1 cellular context compared by ENCODE assay signal in the genomic region with DNA sequence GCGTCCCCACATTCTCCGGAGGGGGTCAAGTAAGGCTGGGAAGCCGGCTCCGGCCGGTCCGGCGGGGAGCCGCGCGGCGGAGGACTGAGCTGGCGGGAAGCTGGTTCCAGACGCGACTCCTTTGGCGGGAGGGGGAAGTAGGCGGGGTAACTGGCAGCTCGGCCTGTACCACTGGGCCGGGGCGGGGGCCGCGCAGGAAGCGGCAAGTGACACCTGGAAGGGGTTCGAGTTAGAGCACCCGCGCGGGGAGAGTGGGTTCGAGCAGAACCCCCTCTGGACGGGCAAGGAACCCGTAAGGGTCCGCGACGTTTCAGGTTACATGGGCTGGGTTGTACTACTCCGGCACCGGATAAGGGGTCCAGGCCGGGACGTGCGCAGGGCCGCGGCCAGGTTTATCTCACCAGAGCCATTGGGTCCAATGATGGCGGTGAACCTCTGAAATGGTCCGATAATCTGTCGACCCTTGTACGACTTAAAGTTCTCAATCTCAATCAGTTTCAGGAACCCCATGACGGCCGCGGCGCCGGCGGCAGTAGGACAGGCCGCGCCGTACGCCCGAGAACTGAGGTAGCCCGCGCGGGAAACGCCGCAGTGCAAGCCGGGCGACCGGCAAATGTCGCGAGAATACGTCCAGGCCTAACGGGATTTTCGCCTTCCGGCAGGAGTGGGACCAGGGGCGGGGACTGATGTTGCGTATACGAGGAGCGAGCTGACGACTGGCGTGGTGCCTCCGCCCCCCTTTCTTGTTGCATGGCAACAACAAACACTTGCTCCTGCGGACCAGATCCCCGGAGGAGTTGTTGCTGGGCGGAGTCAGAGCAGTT.
TF ChIP-seq lines count a peak whose summit lies in the region.

A gene (plus strand): TSS at position 783 of the 824 bp plus-strand sequence. CDS start 3,404 bp downstream, outside the sequence.
A gene (minus strand): TSS at position 564 of the 824 bp plus-strand sequence. CDS start 54 bp downstream, at position 510.

TF ChIP-seq in HepG2, 621 proteins besides CTCF, POLR2A, EP300 and RAD21 (continued from another document and continues in another):
- TF ChIP-seq, protein P1, sequence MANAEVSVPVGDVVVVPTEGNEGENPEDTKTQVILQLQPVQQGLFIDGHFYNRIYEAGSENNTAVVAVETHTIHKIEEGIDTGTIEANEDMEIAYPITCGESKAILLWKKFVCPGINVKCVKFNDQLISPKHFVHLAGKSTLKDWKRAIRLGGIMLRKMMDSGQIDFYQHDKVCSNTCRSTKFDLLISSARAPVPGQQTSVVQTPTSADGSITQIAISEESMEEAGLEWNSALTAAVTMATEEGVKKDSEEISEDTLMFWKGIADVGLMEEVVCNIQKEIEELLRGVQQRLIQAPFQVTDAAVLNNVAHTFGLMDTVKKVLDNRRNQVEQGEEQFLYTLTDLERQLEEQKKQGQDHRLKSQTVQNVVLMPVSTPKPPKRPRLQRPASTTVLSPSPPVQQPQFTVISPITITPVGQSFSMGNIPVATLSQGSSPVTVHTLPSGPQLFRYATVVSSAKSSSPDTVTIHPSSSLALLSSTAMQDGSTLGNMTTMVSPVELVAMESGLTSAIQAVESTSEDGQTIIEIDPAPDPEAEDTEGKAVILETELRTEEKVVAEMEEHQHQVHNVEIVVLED (CRISPR knock-in tag; IDR thresholded peaks at IDR 0.05; ENCODE audit: borderline replicate concordance), result peak; percentile 79; the same call in 1 of the 2 replicates
- peak; percentile 93 for TF ChIP-seq CHD2 (IDR thresholded peaks at IDR 0.05; ENCODE audit: low read depth, low read length)
- no peak for TF ChIP-seq ZFP1 (CRISPR knock-in tag; IDR thresholded peaks at IDR 0.05)
- TF ChIP-seq PHF20 (CRISPR knock-in tag; IDR thresholded peaks at IDR 0.05), result peak; percentile 67
- TF ChIP-seq, protein P2, sequence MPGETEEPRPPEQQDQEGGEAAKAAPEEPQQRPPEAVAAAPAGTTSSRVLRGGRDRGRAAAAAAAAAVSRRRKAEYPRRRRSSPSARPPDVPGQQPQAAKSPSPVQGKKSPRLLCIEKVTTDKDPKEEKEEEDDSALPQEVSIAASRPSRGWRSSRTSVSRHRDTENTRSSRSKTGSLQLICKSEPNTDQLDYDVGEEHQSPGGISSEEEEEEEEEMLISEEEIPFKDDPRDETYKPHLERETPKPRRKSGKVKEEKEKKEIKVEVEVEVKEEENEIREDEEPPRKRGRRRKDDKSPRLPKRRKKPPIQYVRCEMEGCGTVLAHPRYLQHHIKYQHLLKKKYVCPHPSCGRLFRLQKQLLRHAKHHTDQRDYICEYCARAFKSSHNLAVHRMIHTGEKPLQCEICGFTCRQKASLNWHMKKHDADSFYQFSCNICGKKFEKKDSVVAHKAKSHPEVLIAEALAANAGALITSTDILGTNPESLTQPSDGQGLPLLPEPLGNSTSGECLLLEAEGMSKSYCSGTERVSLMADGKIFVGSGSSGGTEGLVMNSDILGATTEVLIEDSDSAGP (CRISPR knock-in tag; IDR thresholded peaks at IDR 0.05; ENCODE audit: borderline replicate concordance), result peak; percentile 49; the same call in 1 of the 2 replicates
- no peak for TF ChIP-seq ZKSCAN5 (CRISPR knock-in tag; IDR thresholded peaks at IDR 0.05)
- TF ChIP-seq LCORL (IDR thresholded peaks at IDR 0.05), result no peak
- TF ChIP-seq LCORL (CRISPR knock-in tag; IDR thresholded peaks at IDR 0.05), result no peak
- TF ChIP-seq ARHGAP35 (CRISPR knock-in tag; IDR thresholded peaks at IDR 0.05; ENCODE audit: borderline replicate concordance), result no peak
- no peak for TF ChIP-seq SRSF1 (optimal IDR thresholded peaks at IDR 0.05; ENCODE audit: low read depth, low read length)
- TF ChIP-seq ZZZ3 (CRISPR knock-in tag; IDR thresholded peaks at IDR 0.05; ENCODE audit: borderline replicate concordance), result no peak; the same call in 1 of the 2 replicates
- no peak for TF ChIP-seq BORCS8-MEF2B (CRISPR knock-in tag; IDR thresholded peaks at IDR 0.05)
- TF ChIP-seq, protein P3, sequence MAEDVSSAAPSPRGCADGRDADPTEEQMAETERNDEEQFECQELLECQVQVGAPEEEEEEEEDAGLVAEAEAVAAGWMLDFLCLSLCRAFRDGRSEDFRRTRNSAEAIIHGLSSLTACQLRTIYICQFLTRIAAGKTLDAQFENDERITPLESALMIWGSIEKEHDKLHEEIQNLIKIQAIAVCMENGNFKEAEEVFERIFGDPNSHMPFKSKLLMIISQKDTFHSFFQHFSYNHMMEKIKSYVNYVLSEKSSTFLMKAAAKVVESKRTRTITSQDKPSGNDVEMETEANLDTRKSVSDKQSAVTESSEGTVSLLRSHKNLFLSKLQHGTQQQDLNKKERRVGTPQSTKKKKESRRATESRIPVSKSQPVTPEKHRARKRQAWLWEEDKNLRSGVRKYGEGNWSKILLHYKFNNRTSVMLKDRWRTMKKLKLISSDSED (CRISPR knock-in tag; IDR thresholded peaks at IDR 0.05), result no peak
- TF ChIP-seq, protein P4, sequence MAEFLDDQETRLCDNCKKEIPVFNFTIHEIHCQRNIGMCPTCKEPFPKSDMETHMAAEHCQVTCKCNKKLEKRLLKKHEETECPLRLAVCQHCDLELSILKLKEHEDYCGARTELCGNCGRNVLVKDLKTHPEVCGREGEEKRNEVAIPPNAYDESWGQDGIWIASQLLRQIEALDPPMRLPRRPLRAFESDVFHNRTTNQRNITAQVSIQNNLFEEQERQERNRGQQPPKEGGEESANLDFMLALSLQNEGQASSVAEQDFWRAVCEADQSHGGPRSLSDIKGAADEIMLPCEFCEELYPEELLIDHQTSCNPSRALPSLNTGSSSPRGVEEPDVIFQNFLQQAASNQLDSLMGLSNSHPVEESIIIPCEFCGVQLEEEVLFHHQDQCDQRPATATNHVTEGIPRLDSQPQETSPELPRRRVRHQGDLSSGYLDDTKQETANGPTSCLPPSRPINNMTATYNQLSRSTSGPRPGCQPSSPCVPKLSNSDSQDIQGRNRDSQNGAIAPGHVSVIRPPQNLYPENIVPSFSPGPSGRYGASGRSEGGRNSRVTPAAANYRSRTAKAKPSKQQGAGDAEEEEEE (CRISPR knock-in tag; IDR thresholded peaks at IDR 0.05; ENCODE audit: borderline replicate concordance), result no peak
- TF ChIP-seq, protein P5, sequence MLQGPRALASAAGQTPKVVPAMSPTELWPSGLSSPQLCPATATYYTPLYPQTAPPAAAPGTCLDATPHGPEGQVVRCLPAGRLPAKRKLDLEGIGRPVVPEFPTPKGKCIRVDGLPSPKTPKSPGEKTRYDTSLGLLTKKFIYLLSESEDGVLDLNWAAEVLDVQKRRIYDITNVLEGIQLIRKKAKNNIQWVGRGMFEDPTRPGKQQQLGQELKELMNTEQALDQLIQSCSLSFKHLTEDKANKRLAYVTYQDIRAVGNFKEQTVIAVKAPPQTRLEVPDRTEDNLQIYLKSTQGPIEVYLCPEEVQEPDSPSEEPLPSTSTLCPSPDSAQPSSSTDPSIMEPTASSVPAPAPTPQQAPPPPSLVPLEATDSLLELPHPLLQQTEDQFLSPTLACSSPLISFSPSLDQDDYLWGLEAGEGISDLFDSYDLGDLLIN (CRISPR knock-in tag; IDR thresholded peaks at IDR 0.05; ENCODE audit: borderline replicate concordance), result no peak; the same call in 1 of the 2 replicates
- TF ChIP-seq, protein P6, sequence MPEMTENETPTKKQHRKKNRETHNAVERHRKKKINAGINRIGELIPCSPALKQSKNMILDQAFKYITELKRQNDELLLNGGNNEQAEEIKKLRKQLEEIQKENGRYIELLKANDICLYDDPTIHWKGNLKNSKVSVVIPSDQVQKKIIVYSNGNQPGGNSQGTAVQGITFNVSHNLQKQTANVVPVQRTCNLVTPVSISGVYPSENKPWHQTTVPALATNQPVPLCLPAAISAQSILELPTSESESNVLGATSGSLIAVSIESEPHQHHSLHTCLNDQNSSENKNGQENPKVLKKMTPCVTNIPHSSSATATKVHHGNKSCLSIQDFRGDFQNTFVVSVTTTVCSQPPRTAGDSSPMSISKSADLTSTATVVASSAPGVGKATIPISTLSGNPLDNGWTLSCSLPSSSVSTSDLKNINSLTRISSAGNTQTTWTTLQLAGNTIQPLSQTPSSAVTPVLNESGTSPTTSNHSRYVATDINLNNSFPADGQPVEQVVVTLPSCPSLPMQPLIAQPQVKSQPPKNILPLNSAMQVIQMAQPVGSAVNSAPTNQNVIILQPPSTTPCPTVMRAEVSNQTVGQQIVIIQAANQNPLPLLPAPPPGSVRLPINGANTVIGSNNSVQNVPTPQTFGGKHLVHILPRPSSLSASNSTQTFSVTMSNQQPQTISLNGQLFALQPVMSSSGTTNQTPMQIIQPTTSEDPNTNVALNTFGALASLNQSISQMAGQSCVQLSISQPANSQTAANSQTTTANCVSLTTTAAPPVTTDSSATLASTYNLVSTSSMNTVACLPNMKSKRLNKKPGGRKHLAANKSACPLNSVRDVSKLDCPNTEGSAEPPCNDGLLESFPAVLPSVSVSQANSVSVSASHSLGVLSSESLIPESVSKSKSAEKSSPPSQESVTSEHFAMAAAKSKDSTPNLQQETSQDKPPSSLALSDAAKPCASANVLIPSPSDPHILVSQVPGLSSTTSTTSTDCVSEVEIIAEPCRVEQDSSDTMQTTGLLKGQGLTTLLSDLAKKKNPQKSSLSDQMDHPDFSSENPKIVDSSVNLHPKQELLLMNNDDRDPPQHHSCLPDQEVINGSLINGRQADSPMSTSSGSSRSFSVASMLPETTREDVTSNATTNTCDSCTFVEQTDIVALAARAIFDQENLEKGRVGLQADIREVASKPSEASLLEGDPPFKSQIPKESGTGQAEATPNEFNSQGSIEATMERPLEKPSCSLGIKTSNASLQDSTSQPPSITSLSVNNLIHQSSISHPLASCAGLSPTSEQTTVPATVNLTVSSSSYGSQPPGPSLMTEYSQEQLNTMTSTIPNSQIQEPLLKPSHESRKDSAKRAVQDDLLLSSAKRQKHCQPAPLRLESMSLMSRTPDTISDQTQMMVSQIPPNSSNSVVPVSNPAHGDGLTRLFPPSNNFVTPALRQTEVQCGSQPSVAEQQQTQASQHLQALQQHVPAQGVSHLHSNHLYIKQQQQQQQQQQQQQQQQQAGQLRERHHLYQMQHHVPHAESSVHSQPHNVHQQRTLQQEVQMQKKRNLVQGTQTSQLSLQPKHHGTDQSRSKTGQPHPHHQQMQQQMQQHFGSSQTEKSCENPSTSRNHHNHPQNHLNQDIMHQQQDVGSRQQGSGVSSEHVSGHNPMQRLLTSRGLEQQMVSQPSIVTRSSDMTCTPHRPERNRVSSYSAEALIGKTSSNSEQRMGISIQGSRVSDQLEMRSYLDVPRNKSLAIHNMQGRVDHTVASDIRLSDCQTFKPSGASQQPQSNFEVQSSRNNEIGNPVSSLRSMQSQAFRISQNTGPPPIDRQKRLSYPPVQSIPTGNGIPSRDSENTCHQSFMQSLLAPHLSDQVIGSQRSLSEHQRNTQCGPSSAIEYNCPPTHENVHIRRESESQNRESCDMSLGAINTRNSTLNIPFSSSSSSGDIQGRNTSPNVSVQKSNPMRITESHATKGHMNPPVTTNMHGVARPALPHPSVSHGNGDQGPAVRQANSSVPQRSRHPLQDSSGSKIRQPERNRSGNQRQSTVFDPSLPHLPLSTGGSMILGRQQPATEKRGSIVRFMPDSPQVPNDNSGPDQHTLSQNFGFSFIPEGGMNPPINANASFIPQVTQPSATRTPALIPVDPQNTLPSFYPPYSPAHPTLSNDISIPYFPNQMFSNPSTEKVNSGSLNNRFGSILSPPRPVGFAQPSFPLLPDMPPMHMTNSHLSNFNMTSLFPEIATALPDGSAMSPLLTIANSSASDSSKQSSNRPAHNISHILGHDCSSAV (CRISPR knock-in tag; IDR thresholded peaks at IDR 0.05; ENCODE audit: borderline replicate concordance), result no peak
- no peak for TF ChIP-seq XRCC5 (optimal IDR thresholded peaks at IDR 0.05; ENCODE audit: low read length)
- TF ChIP-seq ZNF343 (CRISPR knock-in tag; IDR thresholded peaks at IDR 0.05), result no peak
- TF ChIP-seq ZNF556 (CRISPR knock-in tag; IDR thresholded peaks at IDR 0.05; ENCODE audit: borderline replicate concordance), result no peak
- 0 out of 2 replicates have a peak, but pooled peaks have one; percentile 56 for TF ChIP-seq ZSCAN20 (CRISPR knock-in tag; IDR thresholded peaks at IDR 0.05; ENCODE audit: borderline replicate concordance)
- TF ChIP-seq RAD51 (IDR thresholded peaks at IDR 0.05; ENCODE audit: borderline replicate concordance), result no peak
- TF ChIP-seq FOXJ3 (CRISPR knock-in tag; IDR thresholded peaks at IDR 0.05; ENCODE audit: borderline replicate concordance), result no peak
- no peak for TF ChIP-seq NFYB (CRISPR knock-in tag; IDR thresholded peaks at IDR 0.05)
- TF ChIP-seq RNF2 (conservative IDR thresholded peaks at IDR 0.05; ENCODE audit: low read depth), result no peak
- no peak for TF ChIP-seq NFE2L1 (CRISPR knock-in tag; IDR thresholded peaks at IDR 0.05; ENCODE audit: borderline replicate concordance)
- no peak for TF ChIP-seq PITX1 (CRISPR knock-in tag; IDR thresholded peaks at IDR 0.05)
- no peak for TF ChIP-seq RCOR2 (CRISPR knock-in tag; IDR thresholded peaks at IDR 0.05)
- peak; percentile 41; the same call in 1 of the 2 replicates for TF ChIP-seq NFKB2 (CRISPR knock-in tag; IDR thresholded peaks at IDR 0.05; ENCODE audit: borderline replicate concordance)
- no peak for TF ChIP-seq ZNF432 (CRISPR knock-in tag; IDR thresholded peaks at IDR 0.05; ENCODE audit: borderline replicate concordance)
- TF ChIP-seq, protein P7, sequence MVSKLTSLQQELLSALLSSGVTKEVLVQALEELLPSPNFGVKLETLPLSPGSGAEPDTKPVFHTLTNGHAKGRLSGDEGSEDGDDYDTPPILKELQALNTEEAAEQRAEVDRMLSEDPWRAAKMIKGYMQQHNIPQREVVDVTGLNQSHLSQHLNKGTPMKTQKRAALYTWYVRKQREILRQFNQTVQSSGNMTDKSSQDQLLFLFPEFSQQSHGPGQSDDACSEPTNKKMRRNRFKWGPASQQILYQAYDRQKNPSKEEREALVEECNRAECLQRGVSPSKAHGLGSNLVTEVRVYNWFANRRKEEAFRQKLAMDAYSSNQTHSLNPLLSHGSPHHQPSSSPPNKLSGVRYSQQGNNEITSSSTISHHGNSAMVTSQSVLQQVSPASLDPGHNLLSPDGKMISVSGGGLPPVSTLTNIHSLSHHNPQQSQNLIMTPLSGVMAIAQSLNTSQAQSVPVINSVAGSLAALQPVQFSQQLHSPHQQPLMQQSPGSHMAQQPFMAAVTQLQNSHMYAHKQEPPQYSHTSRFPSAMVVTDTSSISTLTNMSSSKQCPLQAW (CRISPR knock-in tag; IDR thresholded peaks at IDR 0.05), result no peak
- TF ChIP-seq TMF1 (CRISPR knock-in tag; IDR thresholded peaks at IDR 0.05; ENCODE audit: low read depth), result no peak
- peak; percentile 83 for TF ChIP-seq RBFOX2 (IDR thresholded peaks at IDR 0.05; ENCODE audit: low read depth, low read length)
- TF ChIP-seq FOXC1 (CRISPR knock-in tag; IDR thresholded peaks at IDR 0.05; ENCODE audit: borderline replicate concordance), result no peak
- TF ChIP-seq, protein P8, sequence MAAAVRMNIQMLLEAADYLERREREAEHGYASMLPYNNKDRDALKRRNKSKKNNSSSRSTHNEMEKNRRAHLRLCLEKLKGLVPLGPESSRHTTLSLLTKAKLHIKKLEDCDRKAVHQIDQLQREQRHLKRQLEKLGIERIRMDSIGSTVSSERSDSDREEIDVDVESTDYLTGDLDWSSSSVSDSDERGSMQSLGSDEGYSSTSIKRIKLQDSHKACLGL (CRISPR knock-in tag; IDR thresholded peaks at IDR 0.05), result peak; percentile 47; the same call in 1 of the 2 replicates
